Comparison of ENCODE assay signal across 19 cellular contexts in the genomic region with DNA sequence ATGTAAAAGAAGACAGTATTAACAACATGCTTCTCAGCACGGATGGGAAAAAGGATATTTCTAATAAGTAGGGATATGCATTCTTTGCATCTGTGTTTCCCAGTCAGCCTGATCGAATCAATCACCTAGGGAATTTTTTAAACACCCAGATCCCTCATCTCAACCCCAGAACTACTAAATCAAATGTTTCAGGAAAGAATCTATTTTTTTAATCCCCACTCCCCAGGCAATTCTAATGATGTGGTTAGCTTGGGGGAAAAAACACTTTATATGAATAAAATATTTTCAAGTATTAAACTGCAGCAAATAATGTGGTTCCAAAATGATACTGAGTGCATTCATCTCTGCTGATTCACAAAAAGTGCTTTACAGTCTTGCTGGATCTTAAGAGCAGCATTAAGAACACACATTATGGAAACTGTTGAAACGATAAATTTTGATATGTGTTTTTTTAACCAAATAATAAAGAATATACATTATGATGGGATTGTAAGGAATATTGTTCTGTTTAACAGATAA.
DNase-seq lines count a peak whose midpoint lies in the region; TF ChIP-seq lines count a peak whose summit lies in the region.
"Had no signal": no experiment of that assay in that cellular context is flagged by ENCODE, and none has a peak within 500 bp of the region (broad histone marks: within the 10 kb centered on the region; RNA-seq: fewer than 3 reads in every experiment).

No MANE protein-coding gene starts in this region.

- CTCF ChIA-PET in mammary epithelial cell (lab: Charles Lee; ENCODE audit: low non-redundant PET): no interaction called here

- DNase-seq in M059J (ENCODE audit: low read depth): peak; percentile 29
- DNase-seq in amniotic epithelial cell (ENCODE audit: low read depth): peak; percentile 61
- DNase-seq in mesenchymal stem cell: no peak
- no peak for DNase-seq in NK-92 (lab: John Stamatoyannopoulos, UW; ENCODE audit: unreplicated experiment)
- DNase-seq in G401 (ENCODE audit: low spot score): no peak
- no peak for DNase-seq in mammary epithelial cell
- DNase-seq: ACHN; BE2C; C1 segment of cervical spinal cord; CD4-positive, CD25-positive, alpha-beta regulatory T cell; CD8-positive, alpha-beta memory T cell; COR-L47; DMS 273 treated with DMSO at 0.1 percent for 48 hours; DMS53; DND-41; EL; HCEC 1CT had no signal

- H3K27ac ChIP-seq in mesenchymal stem cell (ENCODE audit: low read length, poor library complexity, severe bottlenecking) (no peak overlapping the region), mammary epithelial cell (ENCODE audit: insufficient read depth, low read depth, low read length) (no peak overlapping the region)
- H3K27ac ChIP-seq: HL-60 had no signal

- H3K9me3 ChIP-seq in mesenchymal stem cell (ENCODE audit: control insufficient read depth, low read length) (no peaks in the 10 kb centered on the region), mammary epithelial cell (replicated peaks; ENCODE audit: insufficient read depth, low read length) (no peaks in the 10 kb centered on the region)
- H3K9me3 ChIP-seq: BE2C had no signal

- no CpG with 5 or more reads among the region's 3 CpGs for WGBS in mesenchymal stem cell
- 67% methylated on average over 3 of the region's 3 CpGs for WGBS in mammary epithelial cell (ENCODE audit: low coverage, missing lambda C conversion rate)

- no peak overlapping the region for H2AK5ac ChIP-seq in mesenchymal stem cell (ENCODE audit: low read length, severe bottlenecking)

- H3K4me2 ChIP-seq in mesenchymal stem cell (ENCODE audit: low read length, poor library complexity, severe bottlenecking) (no peak overlapping the region), mammary epithelial cell (ENCODE audit: insufficient read depth, low read depth, low read length) (no peak overlapping the region)
- H3K4me2 ChIP-seq: GM23338 had no signal

- H3K4me3 ChIP-seq in mesenchymal stem cell (ENCODE audit: insufficient read depth in 1 of 2, low read depth in 1 of 2, low read length in 2 of 2) (no peak overlapping the region), mammary epithelial cell (replicated peaks in 1 of 3; ENCODE audit: insufficient read depth in 1 of 3, low read depth in 2 of 3, low read length in 3 of 3) (no peak overlapping the region)
- H3K4me3 ChIP-seq: GM23338 had no signal

- peak overlapping the region; percentile 35 for H3K9ac ChIP-seq in mesenchymal stem cell (ENCODE audit: low read length)
- H3K9ac ChIP-seq in mammary epithelial cell (ENCODE audit: insufficient read depth, low read length): no peak overlapping the region

- H3K4me1 ChIP-seq in mesenchymal stem cell (ENCODE audit: control insufficient read depth, insufficient read depth, low read depth, low read length) (no peaks in the 10 kb centered on the region), mammary epithelial cell (ENCODE audit: insufficient read depth, low read length) (peaks cover 12% of the 10 kb centered on the region)

- H4K20me1 ChIP-seq in mammary epithelial cell (ENCODE audit: insufficient read depth, low read length): no peaks in the 10 kb centered on the region

- peaks cover 0 to 2% of the 10 kb centered on the region in 2 experiments for H3K27me3 ChIP-seq in mesenchymal stem cell (ENCODE audit: control insufficient read depth in 1 of 2, insufficient read depth in 1 of 2, low read length in 2 of 2)
- H3K27me3 ChIP-seq in mammary epithelial cell (ENCODE audit: insufficient read depth, low read length): no peaks in the 10 kb centered on the region
- H3K27me3 ChIP-seq: BE2C had no signal

- no peak overlapping the region for H2BK120ac ChIP-seq in mesenchymal stem cell (ENCODE audit: low read depth, low read length)

- no peak overlapping the region for H4K91ac ChIP-seq in mesenchymal stem cell (ENCODE audit: low read length)

- H3K4ac ChIP-seq in mesenchymal stem cell (ENCODE audit: low read depth in 1 of 2, low read length in 2 of 2): no peak overlapping the region

- no peak for TF ChIP-seq CTCF in mammary epithelial cell (conservative IDR thresholded peaks at IDR 0.05 in 1 of 2, IDR thresholded peaks at IDR 0.05 in 1 of 2; ENCODE audit: extremely low read depth in 1 of 2, insufficient read depth in 1 of 2, low read depth in 1 of 2, low read length in 2 of 2)

- dilution Hi-C loops in mammary epithelial cell (cut with HindIII; ENCODE audit: low sequenced_read_pairs): no loop called here

- H3K14ac ChIP-seq in mesenchymal stem cell (ENCODE audit: low read length in 2 of 2): no peak overlapping the region

- H3K36me3 ChIP-seq in mesenchymal stem cell (ENCODE audit: control insufficient read depth in 1 of 2, insufficient read depth in 2 of 2, low read depth in 1 of 2, low read length in 2 of 2): no peaks in the 10 kb centered on the region
- H3K36me3 ChIP-seq in mammary epithelial cell (ENCODE audit: insufficient read depth, low read length): no peaks in the 10 kb centered on the region
- H3K36me3 ChIP-seq: BE2C had no signal

- no peak overlapping the region for H2BK12ac ChIP-seq in mesenchymal stem cell (ENCODE audit: low read length in 2 of 2)

- H3K79me1 ChIP-seq in mesenchymal stem cell (replicated peaks; ENCODE audit: low read length, poor library complexity, severe bottlenecking): no peaks in the 10 kb centered on the region

- H2BK15ac ChIP-seq in mesenchymal stem cell (ENCODE audit: low read depth, poor library complexity, severe bottlenecking): no peak overlapping the region

- H4K8ac ChIP-seq in mesenchymal stem cell (ENCODE audit: low read length): no peak overlapping the region

- BruUV-seq in mammary epithelial cell (replicated peaks; lab: Mats Ljungman, UMichigan): no TSS peak

- in situ Hi-C loops in G401 (cut with HindIII; ENCODE audit: low sequenced_read_pairs): no loop called here
- in situ Hi-C loops in mammary epithelial cell (cut with MboI; ENCODE audit: low sequenced_read_pairs in 2 of 2): no loop called here

- H2AFZ ChIP-seq in mesenchymal stem cell (ENCODE audit: low read depth, low read length): no peak overlapping the region
- H2AFZ ChIP-seq in mammary epithelial cell (ENCODE audit: low read depth, low read length): no peak overlapping the region

- H2BK5ac ChIP-seq in mesenchymal stem cell (ENCODE audit: low read depth, low read length, poor library complexity, severe bottlenecking): no peak overlapping the region

- H3K23ac ChIP-seq in mesenchymal stem cell (ENCODE audit: low read length in 2 of 2): no peak overlapping the region

- H3K79me2 ChIP-seq in mammary epithelial cell (ENCODE audit: insufficient read depth, low read length): no peaks in the 10 kb centered on the region

- no peak overlapping the region for H3K18ac ChIP-seq in mesenchymal stem cell (ENCODE audit: low read depth in 1 of 2, low read length in 2 of 2)

- intact Hi-C loops in mammary epithelial cell (cut with micrococcal nuclease): no loop called here

Comparison
In these comparisons a context has a peak if more than half of its experiments do, and no peak if none do; other contexts are left out.
1. DNase-seq: peak in M059J (single experiment) and amniotic epithelial cell (single experiment); none in mesenchymal stem cell (single experiment), NK-92 (single experiment), G401 (single experiment) and mammary epithelial cell (single experiment).